In the genomic region with DNA sequence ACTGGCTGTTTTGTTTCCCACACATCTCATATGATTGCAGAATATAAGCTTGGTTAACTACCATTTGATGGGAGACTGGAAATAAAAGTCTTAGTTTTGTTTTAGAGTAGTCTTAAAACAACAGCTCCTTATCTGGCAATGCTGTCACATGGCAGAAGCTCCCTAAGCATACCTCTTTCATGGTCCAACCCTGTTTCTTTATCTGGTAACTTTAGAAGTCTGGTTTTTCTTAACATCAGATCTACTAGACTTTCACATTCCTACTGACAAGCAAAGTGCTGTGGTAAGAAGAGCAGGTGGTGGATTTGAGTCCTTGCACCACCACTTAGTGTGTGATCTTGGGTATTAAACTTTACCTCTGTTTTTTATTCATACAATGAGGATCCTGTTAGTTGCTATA, we compare ENCODE assay signal across 1 cellular context.
TF ChIP-seq lines count a peak whose summit lies in the region.

No MANE protein-coding gene starts in this region.

TF ChIP-seq in SK-N-SH, 30 proteins besides CTCF, POLR2A, EP300 and RAD21 (continued from another document):
- TF ChIP-seq, protein P1, sequence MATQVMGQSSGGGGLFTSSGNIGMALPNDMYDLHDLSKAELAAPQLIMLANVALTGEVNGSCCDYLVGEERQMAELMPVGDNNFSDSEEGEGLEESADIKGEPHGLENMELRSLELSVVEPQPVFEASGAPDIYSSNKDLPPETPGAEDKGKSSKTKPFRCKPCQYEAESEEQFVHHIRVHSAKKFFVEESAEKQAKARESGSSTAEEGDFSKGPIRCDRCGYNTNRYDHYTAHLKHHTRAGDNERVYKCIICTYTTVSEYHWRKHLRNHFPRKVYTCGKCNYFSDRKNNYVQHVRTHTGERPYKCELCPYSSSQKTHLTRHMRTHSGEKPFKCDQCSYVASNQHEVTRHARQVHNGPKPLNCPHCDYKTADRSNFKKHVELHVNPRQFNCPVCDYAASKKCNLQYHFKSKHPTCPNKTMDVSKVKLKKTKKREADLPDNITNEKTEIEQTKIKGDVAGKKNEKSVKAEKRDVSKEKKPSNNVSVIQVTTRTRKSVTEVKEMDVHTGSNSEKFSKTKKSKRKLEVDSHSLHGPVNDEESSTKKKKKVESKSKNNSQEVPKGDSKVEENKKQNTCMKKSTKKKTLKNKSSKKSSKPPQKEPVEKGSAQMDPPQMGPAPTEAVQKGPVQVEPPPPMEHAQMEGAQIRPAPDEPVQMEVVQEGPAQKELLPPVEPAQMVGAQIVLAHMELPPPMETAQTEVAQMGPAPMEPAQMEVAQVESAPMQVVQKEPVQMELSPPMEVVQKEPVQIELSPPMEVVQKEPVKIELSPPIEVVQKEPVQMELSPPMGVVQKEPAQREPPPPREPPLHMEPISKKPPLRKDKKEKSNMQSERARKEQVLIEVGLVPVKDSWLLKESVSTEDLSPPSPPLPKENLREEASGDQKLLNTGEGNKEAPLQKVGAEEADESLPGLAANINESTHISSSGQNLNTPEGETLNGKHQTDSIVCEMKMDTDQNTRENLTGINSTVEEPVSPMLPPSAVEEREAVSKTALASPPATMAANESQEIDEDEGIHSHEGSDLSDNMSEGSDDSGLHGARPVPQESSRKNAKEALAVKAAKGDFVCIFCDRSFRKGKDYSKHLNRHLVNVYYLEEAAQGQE (IDR thresholded peaks at IDR 0.05; ENCODE audit: low read depth, low read length): no peak
- TF ChIP-seq CHD2 (IDR thresholded peaks at IDR 0.05; ENCODE audit: low read length, partially characterized antibody): no peak
- no peak for TF ChIP-seq TCF12 (IDR thresholded peaks at IDR 0.05)
- TF ChIP-seq JUND (IDR thresholded peaks at IDR 0.05): no peak
- TF ChIP-seq RXRA (IDR thresholded peaks at IDR 0.05; ENCODE audit: borderline replicate concordance, low read depth): no peak
- no peak for TF ChIP-seq GATA2 (CRISPR knock-in tag; IDR thresholded peaks at IDR 0.05)
- TF ChIP-seq ELF1 (IDR thresholded peaks at IDR 0.05): no peak
- TF ChIP-seq EZH2phosphoT487 (IDR thresholded peaks at IDR 0.05; ENCODE audit: borderline replicate concordance, low read depth): no peak
- no peak for TF ChIP-seq TAF1 (IDR thresholded peaks at IDR 0.05; ENCODE audit: borderline replicate concordance, low read depth, low read length)
- no peak for TF ChIP-seq SIN3A (IDR thresholded peaks at IDR 0.05; ENCODE audit: borderline replicate concordance, low read depth, low read length)
- no peak for TF ChIP-seq RCOR1 (IDR thresholded peaks at IDR 0.05; ENCODE audit: low read length)
- TF ChIP-seq YY1 (IDR thresholded peaks at IDR 0.05; ENCODE audit: low read depth): no peak
- TF ChIP-seq, protein P2, sequence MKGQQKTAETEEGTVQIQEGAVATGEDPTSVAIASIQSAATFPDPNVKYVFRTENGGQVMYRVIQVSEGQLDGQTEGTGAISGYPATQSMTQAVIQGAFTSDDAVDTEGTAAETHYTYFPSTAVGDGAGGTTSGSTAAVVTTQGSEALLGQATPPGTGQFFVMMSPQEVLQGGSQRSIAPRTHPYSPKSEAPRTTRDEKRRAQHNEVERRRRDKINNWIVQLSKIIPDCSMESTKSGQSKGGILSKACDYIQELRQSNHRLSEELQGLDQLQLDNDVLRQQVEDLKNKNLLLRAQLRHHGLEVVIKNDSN (IDR thresholded peaks at IDR 0.05; ENCODE audit: borderline replicate concordance, low read depth): no peak
- no peak for TF ChIP-seq NFIC (IDR thresholded peaks at IDR 0.05; ENCODE audit: borderline replicate concordance)
- no peak for TF ChIP-seq MEF2A (IDR thresholded peaks at IDR 0.05; ENCODE audit: borderline replicate concordance, low read depth)
- TF ChIP-seq NRF1 (IDR thresholded peaks at IDR 0.05; ENCODE audit: low read depth, low read length): no peak
- no peak for TF ChIP-seq TEAD4 (IDR thresholded peaks at IDR 0.05; ENCODE audit: borderline replicate concordance, insufficient read depth)
